2 cellular contexts compared by ENCODE assay signal in the genomic region with DNA sequence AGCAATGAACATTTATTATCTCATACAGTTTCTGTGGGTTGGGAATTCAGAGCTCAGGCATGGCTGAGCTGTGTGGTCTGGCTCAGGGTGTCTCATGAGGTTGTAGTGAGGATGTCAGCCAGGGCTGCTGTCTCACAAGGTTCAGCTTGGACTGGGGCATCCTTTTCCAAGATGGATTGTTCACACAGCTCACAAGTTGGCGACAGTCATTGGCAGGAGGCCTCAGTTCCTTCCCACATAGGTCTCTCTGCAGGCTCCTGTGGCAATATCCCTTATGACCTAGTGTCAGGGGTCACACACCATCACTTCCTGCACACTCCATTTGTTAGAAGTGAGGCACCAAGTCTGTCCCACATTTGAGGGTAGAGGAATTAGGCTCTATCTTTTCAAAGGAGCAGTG.
TF ChIP-seq lines count a peak whose summit lies in the region.

No MANE protein-coding gene starts in this region.

TF ChIP-seq in liver, 16 proteins besides CTCF, POLR2A, EP300 and RAD21:
- TF ChIP-seq NR2F2 (IDR thresholded peaks at IDR 0.05), result peak; percentile 26
- no peak for TF ChIP-seq FOXA1 (IDR thresholded peaks at IDR 0.05)
- no peak for TF ChIP-seq YY1 (IDR thresholded peaks at IDR 0.05)

TF ChIP-seq in HepG2, 621 proteins besides CTCF, POLR2A, EP300 and RAD21:
- TF ChIP-seq ZFP37 (CRISPR knock-in tag; IDR thresholded peaks at IDR 0.05; ENCODE audit: borderline replicate concordance) (no peak), MXI1 (IDR thresholded peaks at IDR 0.05; ENCODE audit: borderline replicate concordance, low read depth, low read length) (no peak), ZFP62 (CRISPR knock-in tag; IDR thresholded peaks at IDR 0.05) (no peak), FOXP1 (IDR thresholded peaks at IDR 0.05) (no peak), FOXP1 (CRISPR knock-in tag; IDR thresholded peaks at IDR 0.05) (no peak), ETV6 (CRISPR knock-in tag; conservative IDR thresholded peaks at IDR 0.05) (no peak), ISX (CRISPR knock-in tag; conservative IDR thresholded peaks at IDR 0.05) (no peak), ISL2 (CRISPR knock-in tag; IDR thresholded peaks at IDR 0.05) (no peak), TAF1 (CRISPR knock-in tag; IDR thresholded peaks at IDR 0.05) (no peak), ZNF564 (CRISPR knock-in tag; IDR thresholded peaks at IDR 0.05) (no peak), ZNF775 (CRISPR knock-in tag; IDR thresholded peaks at IDR 0.05; ENCODE audit: borderline replicate concordance) (no peak), NCOA5 (CRISPR knock-in tag; IDR thresholded peaks at IDR 0.05) (no peak)
- TF ChIP-seq, protein P1, sequence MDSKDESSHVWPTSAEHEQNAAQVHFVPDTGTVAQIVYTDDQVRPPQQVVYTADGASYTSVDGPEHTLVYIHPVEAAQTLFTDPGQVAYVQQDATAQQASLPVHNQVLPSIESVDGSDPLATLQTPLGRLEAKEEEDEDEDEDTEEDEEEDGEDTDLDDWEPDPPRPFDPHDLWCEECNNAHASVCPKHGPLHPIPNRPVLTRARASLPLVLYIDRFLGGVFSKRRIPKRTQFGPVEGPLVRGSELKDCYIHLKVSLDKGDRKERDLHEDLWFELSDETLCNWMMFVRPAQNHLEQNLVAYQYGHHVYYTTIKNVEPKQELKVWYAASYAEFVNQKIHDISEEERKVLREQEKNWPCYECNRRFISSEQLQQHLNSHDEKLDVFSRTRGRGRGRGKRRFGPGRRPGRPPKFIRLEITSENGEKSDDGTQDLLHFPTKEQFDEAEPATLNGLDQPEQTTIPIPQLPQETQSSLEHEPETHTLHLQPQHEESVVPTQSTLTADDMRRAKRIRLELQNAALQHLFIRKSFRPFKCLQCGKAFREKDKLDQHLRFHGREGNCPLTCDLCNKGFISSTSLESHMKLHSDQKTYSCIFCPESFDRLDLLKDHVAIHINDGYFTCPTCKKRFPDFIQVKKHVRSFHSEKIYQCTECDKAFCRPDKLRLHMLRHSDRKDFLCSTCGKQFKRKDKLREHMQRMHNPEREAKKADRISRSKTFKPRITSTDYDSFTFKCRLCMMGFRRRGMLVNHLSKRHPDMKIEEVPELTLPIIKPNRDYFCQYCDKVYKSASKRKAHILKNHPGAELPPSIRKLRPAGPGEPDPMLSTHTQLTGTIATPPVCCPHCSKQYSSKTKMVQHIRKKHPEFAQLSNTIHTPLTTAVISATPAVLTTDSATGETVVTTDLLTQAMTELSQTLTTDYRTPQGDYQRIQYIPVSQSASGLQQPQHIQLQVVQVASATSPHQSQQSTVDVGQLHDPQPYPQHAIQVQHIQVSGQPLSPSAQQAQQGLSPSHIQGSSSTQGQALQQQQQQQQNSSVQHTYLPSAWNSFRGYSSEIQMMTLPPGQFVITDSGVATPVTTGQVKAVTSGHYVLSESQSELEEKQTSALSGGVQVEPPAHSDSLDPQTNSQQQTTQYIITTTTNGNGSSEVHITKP (CRISPR knock-in tag; IDR thresholded peaks at IDR 0.05; ENCODE audit: low read depth), result no peak
- TF ChIP-seq, protein P2, sequence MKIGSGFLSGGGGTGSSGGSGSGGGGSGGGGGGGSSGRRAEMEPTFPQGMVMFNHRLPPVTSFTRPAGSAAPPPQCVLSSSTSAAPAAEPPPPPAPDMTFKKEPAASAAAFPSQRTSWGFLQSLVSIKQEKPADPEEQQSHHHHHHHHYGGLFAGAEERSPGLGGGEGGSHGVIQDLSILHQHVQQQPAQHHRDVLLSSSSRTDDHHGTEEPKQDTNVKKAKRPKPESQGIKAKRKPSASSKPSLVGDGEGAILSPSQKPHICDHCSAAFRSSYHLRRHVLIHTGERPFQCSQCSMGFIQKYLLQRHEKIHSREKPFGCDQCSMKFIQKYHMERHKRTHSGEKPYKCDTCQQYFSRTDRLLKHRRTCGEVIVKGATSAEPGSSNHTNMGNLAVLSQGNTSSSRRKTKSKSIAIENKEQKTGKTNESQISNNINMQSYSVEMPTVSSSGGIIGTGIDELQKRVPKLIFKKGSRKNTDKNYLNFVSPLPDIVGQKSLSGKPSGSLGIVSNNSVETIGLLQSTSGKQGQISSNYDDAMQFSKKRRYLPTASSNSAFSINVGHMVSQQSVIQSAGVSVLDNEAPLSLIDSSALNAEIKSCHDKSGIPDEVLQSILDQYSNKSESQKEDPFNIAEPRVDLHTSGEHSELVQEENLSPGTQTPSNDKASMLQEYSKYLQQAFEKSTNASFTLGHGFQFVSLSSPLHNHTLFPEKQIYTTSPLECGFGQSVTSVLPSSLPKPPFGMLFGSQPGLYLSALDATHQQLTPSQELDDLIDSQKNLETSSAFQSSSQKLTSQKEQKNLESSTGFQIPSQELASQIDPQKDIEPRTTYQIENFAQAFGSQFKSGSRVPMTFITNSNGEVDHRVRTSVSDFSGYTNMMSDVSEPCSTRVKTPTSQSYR (CRISPR knock-in tag; IDR thresholded peaks at IDR 0.05; ENCODE audit: borderline replicate concordance), result no peak
- TF ChIP-seq, protein P3, sequence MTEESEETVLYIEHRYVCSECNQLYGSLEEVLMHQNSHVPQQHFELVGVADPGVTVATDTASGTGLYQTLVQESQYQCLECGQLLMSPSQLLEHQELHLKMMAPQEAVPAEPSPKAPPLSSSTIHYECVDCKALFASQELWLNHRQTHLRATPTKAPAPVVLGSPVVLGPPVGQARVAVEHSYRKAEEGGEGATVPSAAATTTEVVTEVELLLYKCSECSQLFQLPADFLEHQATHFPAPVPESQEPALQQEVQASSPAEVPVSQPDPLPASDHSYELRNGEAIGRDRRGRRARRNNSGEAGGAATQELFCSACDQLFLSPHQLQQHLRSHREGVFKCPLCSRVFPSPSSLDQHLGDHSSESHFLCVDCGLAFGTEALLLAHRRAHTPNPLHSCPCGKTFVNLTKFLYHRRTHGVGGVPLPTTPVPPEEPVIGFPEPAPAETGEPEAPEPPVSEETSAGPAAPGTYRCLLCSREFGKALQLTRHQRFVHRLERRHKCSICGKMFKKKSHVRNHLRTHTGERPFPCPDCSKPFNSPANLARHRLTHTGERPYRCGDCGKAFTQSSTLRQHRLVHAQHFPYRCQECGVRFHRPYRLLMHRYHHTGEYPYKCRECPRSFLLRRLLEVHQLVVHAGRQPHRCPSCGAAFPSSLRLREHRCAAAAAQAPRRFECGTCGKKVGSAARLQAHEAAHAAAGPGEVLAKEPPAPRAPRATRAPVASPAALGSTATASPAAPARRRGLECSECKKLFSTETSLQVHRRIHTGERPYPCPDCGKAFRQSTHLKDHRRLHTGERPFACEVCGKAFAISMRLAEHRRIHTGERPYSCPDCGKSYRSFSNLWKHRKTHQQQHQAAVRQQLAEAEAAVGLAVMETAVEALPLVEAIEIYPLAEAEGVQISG (CRISPR knock-in tag; IDR thresholded peaks at IDR 0.05), result no peak
- TF ChIP-seq, protein P4, sequence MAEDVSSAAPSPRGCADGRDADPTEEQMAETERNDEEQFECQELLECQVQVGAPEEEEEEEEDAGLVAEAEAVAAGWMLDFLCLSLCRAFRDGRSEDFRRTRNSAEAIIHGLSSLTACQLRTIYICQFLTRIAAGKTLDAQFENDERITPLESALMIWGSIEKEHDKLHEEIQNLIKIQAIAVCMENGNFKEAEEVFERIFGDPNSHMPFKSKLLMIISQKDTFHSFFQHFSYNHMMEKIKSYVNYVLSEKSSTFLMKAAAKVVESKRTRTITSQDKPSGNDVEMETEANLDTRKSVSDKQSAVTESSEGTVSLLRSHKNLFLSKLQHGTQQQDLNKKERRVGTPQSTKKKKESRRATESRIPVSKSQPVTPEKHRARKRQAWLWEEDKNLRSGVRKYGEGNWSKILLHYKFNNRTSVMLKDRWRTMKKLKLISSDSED (CRISPR knock-in tag; IDR thresholded peaks at IDR 0.05), result no peak
- TF ChIP-seq, protein P5, sequence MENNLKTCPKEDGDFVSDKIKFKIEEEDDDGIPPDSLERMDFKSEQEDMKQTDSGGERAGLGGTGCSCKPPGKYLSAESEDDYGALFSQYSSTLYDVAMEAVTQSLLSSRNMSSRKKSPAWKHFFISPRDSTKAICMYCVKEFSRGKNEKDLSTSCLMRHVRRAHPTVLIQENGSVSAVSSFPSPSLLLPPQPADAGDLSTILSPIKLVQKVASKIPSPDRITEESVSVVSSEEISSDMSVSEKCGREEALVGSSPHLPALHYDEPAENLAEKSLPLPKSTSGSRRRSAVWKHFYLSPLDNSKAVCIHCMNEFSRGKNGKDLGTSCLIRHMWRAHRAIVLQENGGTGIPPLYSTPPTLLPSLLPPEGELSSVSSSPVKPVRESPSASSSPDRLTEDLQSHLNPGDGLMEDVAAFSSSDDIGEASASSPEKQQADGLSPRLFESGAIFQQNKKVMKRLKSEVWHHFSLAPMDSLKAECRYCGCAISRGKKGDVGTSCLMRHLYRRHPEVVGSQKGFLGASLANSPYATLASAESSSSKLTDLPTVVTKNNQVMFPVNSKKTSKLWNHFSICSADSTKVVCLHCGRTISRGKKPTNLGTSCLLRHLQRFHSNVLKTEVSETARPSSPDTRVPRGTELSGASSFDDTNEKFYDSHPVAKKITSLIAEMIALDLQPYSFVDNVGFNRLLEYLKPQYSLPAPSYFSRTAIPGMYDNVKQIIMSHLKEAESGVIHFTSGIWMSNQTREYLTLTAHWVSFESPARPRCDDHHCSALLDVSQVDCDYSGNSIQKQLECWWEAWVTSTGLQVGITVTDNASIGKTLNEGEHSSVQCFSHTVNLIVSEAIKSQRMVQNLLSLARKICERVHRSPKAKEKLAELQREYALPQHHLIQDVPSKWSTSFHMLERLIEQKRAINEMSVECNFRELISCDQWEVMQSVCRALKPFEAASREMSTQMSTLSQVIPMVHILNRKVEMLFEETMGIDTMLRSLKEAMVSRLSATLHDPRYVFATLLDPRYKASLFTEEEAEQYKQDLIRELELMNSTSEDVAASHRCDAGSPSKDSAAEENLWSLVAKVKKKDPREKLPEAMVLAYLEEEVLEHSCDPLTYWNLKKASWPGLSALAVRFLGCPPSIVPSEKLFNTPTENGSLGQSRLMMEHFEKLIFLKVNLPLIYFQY (CRISPR knock-in tag; IDR thresholded peaks at IDR 0.05; ENCODE audit: borderline replicate concordance), result no peak
- TF ChIP-seq, protein P6, sequence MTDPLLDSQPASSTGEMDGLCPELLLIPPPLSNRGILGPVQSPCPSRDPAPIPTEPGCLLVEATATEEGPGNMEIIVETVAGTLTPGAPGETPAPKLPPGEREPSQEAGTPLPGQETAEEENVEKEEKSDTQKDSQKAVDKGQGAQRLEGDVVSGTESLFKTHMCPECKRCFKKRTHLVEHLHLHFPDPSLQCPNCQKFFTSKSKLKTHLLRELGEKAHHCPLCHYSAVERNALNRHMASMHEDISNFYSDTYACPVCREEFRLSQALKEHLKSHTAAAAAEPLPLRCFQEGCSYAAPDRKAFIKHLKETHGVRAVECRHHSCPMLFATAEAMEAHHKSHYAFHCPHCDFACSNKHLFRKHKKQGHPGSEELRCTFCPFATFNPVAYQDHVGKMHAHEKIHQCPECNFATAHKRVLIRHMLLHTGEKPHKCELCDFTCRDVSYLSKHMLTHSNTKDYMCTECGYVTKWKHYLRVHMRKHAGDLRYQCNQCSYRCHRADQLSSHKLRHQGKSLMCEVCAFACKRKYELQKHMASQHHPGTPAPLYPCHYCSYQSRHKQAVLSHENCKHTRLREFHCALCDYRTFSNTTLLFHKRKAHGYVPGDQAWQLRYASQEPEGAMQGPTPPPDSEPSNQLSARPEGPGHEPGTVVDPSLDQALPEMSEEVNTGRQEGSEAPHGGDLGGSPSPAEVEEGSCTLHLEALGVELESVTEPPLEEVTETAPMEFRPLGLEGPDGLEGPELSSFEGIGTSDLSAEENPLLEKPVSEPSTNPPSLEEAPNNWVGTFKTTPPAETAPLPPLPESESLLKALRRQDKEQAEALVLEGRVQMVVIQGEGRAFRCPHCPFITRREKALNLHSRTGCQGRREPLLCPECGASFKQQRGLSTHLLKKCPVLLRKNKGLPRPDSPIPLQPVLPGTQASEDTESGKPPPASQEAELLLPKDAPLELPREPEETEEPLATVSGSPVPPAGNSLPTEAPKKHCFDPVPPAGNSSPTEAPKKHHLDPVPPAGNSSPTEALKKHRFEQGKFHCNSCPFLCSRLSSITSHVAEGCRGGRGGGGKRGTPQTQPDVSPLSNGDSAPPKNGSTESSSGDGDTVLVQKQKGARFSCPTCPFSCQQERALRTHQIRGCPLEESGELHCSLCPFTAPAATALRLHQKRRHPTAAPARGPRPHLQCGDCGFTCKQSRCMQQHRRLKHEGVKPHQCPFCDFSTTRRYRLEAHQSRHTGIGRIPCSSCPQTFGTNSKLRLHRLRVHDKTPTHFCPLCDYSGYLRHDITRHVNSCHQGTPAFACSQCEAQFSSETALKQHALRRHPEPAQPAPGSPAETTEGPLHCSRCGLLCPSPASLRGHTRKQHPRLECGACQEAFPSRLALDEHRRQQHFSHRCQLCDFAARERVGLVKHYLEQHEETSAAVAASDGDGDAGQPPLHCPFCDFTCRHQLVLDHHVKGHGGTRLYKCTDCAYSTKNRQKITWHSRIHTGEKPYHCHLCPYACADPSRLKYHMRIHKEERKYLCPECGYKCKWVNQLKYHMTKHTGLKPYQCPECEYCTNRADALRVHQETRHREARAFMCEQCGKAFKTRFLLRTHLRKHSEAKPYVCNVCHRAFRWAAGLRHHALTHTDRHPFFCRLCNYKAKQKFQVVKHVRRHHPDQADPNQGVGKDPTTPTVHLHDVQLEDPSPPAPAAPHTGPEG (CRISPR knock-in tag; IDR thresholded peaks at IDR 0.05), result no peak
